Comparison of ENCODE assay signal across 8 cellular contexts in genomic region chr11:10308208-10308954, GRCh38. TPM values are rescaled to one million over a fixed set of nuclear protein-coding genes. Genes with fewer than 3 reads are reported as not detected.
DNase-seq lines count a peak whose midpoint lies in the region; ATAC-seq and TF ChIP-seq lines count a peak whose summit lies in the region.

No MANE protein-coding gene starts in this region.

- intact Hi-C loops in MCF 10A (cut with micrococcal nuclease) = loop anchor here (1.0 to 5.0 kb wide), 4 partner anchors 58 to 846 kb away; partner anchors contain the start of gene ZNF143

- peaks cover 11% of the 10 kb centered on the region; the same call in 1 of the 2 replicates for H3K9me3 ChIP-seq in AG04450 (ENCODE audit: control insufficient read depth, insufficient read depth, low read length)
- no peaks in the 10 kb centered on the region for H3K9me3 ChIP-seq in HUES48 (ENCODE audit: control insufficient read depth, insufficient read depth, low read length)

- H3K27me3 Mint-ChIP-seq in MCF 10A (ENCODE audit: insufficient read depth, unreplicated experiment) (no peaks in the 10 kb centered on the region), mesothelial cell of epicardium (ENCODE audit: low read depth) (peaks cover 43% of the 10 kb centered on the region)

- H3K27ac ChIP-seq in AG04450 (ENCODE audit: low read depth, low read length) (peak overlapping the region; percentile 89), HUES48 (ENCODE audit: low read depth, low read length) (peak overlapping the region; percentile 92)

- H3K36me3 Mint-ChIP-seq in MCF 10A (ENCODE audit: insufficient read depth, unreplicated experiment) = peaks cover 38% of the 10 kb centered on the region
- H3K36me3 Mint-ChIP-seq in mesothelial cell of epicardium = no peaks in the 10 kb centered on the region

- DNase-seq in AG04450 (ENCODE audit: low read depth, low spot score) (no peak), MCF 10A (ENCODE audit: unreplicated experiment) (no peak), mesothelial cell of epicardium (ENCODE audit: low spot score in 2 of 2, unreplicated experiment in 2 of 2) (no peak), 8988T (no peak), epidermal melanocyte (ENCODE audit: insufficient read length, low spot score) (no peak)
- no peak for DNase-seq in stimulated activated CD4-positive, alpha-beta T cell treated with anti-CD3 and anti-CD28 coated beads, Interleukin-4, amount 100 ng/mL, for 24 hours

- peak overlapping the region; percentile 74 for H3K9ac ChIP-seq in HUES48 (ENCODE audit: low read depth, low read length)

- CTCF ChIA-PET in AG04450 (lab: Charles Lee) = interaction anchor here (1.0 to 4.8 kb wide), 3 partner anchors 58 to 101 kb away, joined by 3 to 26 read pairs (median 10); no protein-coding TSS in a partner anchor
- CTCF ChIA-PET in MCF 10A (lab: Yijun Ruan, JAX) = interaction anchor here (0.5 to 6.8 kb wide), 29 partner anchors 9 to 735 kb away, joined by 3 to 50 read pairs (median 4); partner anchors contain the start of genes EIF4G2 and WEE1

- H3K36me3 ChIP-seq in HUES48 (ENCODE audit: control insufficient read depth, insufficient read depth, low read length) = peaks cover 11% of the 10 kb centered on the region; the same call in 1 of the 2 replicates

- TF ChIP-seq CTCF in AG04450 (IDR thresholded peaks at IDR 0.05; ENCODE audit: low read depth, low read length) (no peak), MCF 10A (IDR thresholded peaks at IDR 0.05; ENCODE audit: unreplicated experiment) (no peak), mesothelial cell of epicardium (IDR thresholded peaks at IDR 0.05; ENCODE audit: unreplicated experiment) (no peak)

- no peaks in the 10 kb centered on the region for H3K9me3 Mint-ChIP-seq in MCF 10A (ENCODE audit: unreplicated experiment)
- peaks cover 3% of the 10 kb centered on the region for H3K9me3 Mint-ChIP-seq in mesothelial cell of epicardium

- H3K27me3 ChIP-seq in AG04450 (ENCODE audit: control insufficient read depth, insufficient read depth, low read length) = no peaks in the 10 kb centered on the region
- H3K27me3 ChIP-seq in HUES48 (ENCODE audit: control insufficient read depth, insufficient read depth, low read length) = peaks cover 41% of the 10 kb centered on the region

- H3K4me3 ChIP-seq in AG04450 (ENCODE audit: low read depth, low read length) = peak overlapping the region; percentile 77
- peak overlapping the region; percentile 80 for H3K4me3 ChIP-seq in HUES48 (ENCODE audit: low read depth, low read length)

- BruUV-seq in MCF 10A (replicated peaks; lab: Mats Ljungman, UMichigan) = no TSS peak

- peaks cover 25% of the 10 kb centered on the region for H3K4me1 ChIP-seq in HUES48 (ENCODE audit: control insufficient read depth, insufficient read depth, low read length)

- ATAC-seq in HG03469 (IDR thresholded peaks at IDR 0.05; ENCODE audit: unreplicated experiment) = no peak

- H3K27ac Mint-ChIP-seq in MCF 10A (ENCODE audit: low read depth, unreplicated experiment) (peak overlapping the region; percentile 87), mesothelial cell of epicardium (no peak overlapping the region)

- H3K4me1 Mint-ChIP-seq in MCF 10A (ENCODE audit: insufficient read depth, unreplicated experiment) = peaks cover 43% of the 10 kb centered on the region
- peaks cover 22% of the 10 kb centered on the region for H3K4me1 Mint-ChIP-seq in mesothelial cell of epicardium

- H3K4me3 Mint-ChIP-seq in MCF 10A (ENCODE audit: unreplicated experiment) (peak overlapping the region; percentile 79), mesothelial cell of epicardium (peak overlapping the region; percentile 97)

- POLR2A ChIA-PET in AG04450 (lab: Yijun Ruan, JAX) (interaction anchor here (0.5 to 4.3 kb wide), 14 partner anchors 10 to 718 kb away, joined by 3 to 38 read pairs (median 6); partner anchors contain the start of gene IRAG1), MCF 10A (lab: Yijun Ruan, JAX) (interaction anchor here (0.6 to 10.8 kb wide), 35 partner anchors 10 to 733 kb away, joined by 3 to 217 read pairs (median 6); partner anchors contain the start of gene SBF2)

RNA-seq across cellular contexts. Expression of gene ADM, which starts 3.5 kb away (rescaled TPM):
- 247 and 328 TPM in 2 replicates for polyA plus RNA-seq in AG04450 (2011; rRNA removed)
- polyA minus RNA-seq in AG04450 (2011; rRNA and poly(A)+ RNA removed) = 290 and 429 TPM in 2 replicates
- total RNA-seq in MCF 10A (2022) (8.7 and 10.6 TPM in 2 replicates), mesothelial cell of epicardium (12.8 to 13.8 TPM (median 13.3 TPM) in 3 replicates)

RNA-seq across cellular contexts. Expression of gene SBF2, which starts 14.4 kb away (rescaled TPM):
- polyA plus RNA-seq in AG04450 (2011; rRNA removed) = 43.0 and 44.4 TPM in 2 replicates
- 66.1 and 72.1 TPM in 2 replicates for polyA minus RNA-seq in AG04450 (2011; rRNA and poly(A)+ RNA removed)
- total RNA-seq in MCF 10A (2022) = 28.3 and 28.7 TPM in 2 replicates
- total RNA-seq in mesothelial cell of epicardium = 44.7 to 58.4 TPM (median 53.1 TPM) in 3 replicates
